In the genomic region with DNA sequence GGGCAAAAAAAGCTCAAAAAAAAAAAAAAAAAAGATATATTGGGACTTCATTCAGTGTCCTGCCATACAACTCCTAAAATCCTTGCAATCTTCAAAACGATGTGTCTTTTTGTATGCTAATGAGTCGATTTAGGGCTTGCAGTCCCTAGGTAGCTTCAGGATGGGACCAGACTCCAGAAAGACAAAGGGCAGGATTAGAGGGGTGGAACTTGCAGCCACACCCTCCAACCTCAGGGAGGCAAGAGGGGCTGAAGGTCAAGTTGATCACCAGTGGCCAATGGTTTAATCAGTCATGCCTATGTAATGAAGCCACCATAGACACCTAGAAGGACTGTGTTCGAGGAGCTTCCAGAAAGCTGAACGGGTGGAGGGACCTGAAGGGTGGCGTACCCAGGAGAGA, we compare ENCODE assay signal across 23 cellular contexts. TPM values are rescaled to one million over a fixed set of nuclear protein-coding genes. Genes with fewer than 3 reads are reported as not detected.
"Had no signal": no experiment of that assay in that cellular context is flagged by ENCODE, and none has a peak within 500 bp of the region (broad histone marks: within the 10 kb centered on the region; RNA-seq: fewer than 3 reads in every experiment).

No MANE protein-coding gene starts in this region.

- H3K9me3 ChIP-seq: ovary, psoas muscle, upper lobe of right lung, uterus had no signal

- H3K27me3 Mint-ChIP-seq: stimulated activated naive CD8-positive, alpha-beta T cell treated with anti-CD3 and anti-CD28 coated beads, Interleukin-15, Interleukin-2, amounts not matched to agents 100 ng/mL and 50 ng/mL, for 24 hours had no signal

- H3K4me3 ChIP-seq: heart left ventricle, hepatocyte, left lung, ovary, psoas muscle, skin epidermis, thoracic aorta, tibial nerve, upper lobe of right lung, uterus had no signal

- H2AFZ ChIP-seq: hepatocyte had no signal

- ATAC-seq: effector memory CD8-positive, alpha-beta T cell; heart left ventricle; left lung; naive thymus-derived CD8-positive, alpha-beta T cell; psoas muscle; right cardiac atrium; stimulated activated naive B cell treated with anti-CD40 and anti-IgM and Interleukin-4, amounts not matched to agents 10 μg/mL and 1 μg/mL and 100 μg/mL, for 72 hours; upper lobe of right lung had no signal

- FAIRE-seq: frontal cortex, kidney had no signal

- H3K36me3 Mint-ChIP-seq: stimulated activated naive B cell treated with anti-CD40 and anti-IgM and Interleukin-4, amounts not matched to agents 10 μg/mL and 1 μg/mL and 100 μg/mL, for 72 hours had no signal

- H3K27ac ChIP-seq: heart left ventricle, hepatocyte, left lung, ovary, psoas muscle, skin epidermis, thoracic aorta, tibial nerve, upper lobe of right lung, uterus had no signal

- H3K79me2 ChIP-seq: hepatocyte had no signal

- DNase-seq: cortex of kidney; effector memory CD8-positive, alpha-beta T cell; heart left ventricle; left lung; naive thymus-derived CD8-positive, alpha-beta T cell; nephron progenitor cell; nucleus accumbens; ovary; posterior cingulate gyrus; psoas muscle; right cardiac atrium; stimulated activated CD4-positive, alpha-beta T cell treated with anti-CD3 and anti-CD28 coated beads, Interleukin-15, amount 100 ng/mL, for 24 hours; stimulated activated CD4-positive, alpha-beta T cell treated with anti-CD3 and anti-CD28 coated beads, Interleukin-2, amount 100 ng/mL, for 48 hours; stimulated activated naive B cell treated with anti-CD40 and anti-IgM and Interleukin-4, amounts not matched to agents 10 μg/mL and 1 μg/mL and 100 μg/mL, for 72 hours; upper lobe of right lung; uterus had no signal

- H3K36me3 ChIP-seq: ovary, thoracic aorta, upper lobe of right lung, uterus had no signal

- H3K4me2 ChIP-seq: hepatocyte had no signal

- H3K27me3 ChIP-seq: heart left ventricle, hepatocyte, left lung, ovary, tibial nerve, upper lobe of right lung, uterus had no signal

- H3K4me1 ChIP-seq: left lung, tibial nerve, upper lobe of right lung, uterus had no signal

- H3K27ac Mint-ChIP-seq: effector memory CD8-positive, alpha-beta T cell; naive thymus-derived CD8-positive, alpha-beta T cell; nephron progenitor cell; stimulated activated naive B cell treated with anti-CD40 and anti-IgM and Interleukin-4, amounts not matched to agents 10 μg/mL and 1 μg/mL and 100 μg/mL, for 72 hours; stimulated activated naive CD8-positive, alpha-beta T cell treated with anti-CD3 and anti-CD28 coated beads, Interleukin-15, Interleukin-2, amounts not matched to agents 100 ng/mL and 50 ng/mL, for 24 hours had no signal

- H3K4me3 Mint-ChIP-seq: effector memory CD8-positive, alpha-beta T cell; naive thymus-derived CD8-positive, alpha-beta T cell; nephron progenitor cell; stimulated activated naive B cell treated with anti-CD40 and anti-IgM and Interleukin-4, amounts not matched to agents 10 μg/mL and 1 μg/mL and 100 μg/mL, for 72 hours; stimulated activated naive CD8-positive, alpha-beta T cell treated with anti-CD3 and anti-CD28 coated beads, Interleukin-15, Interleukin-2, amounts not matched to agents 100 ng/mL and 50 ng/mL, for 24 hours had no signal

- H3K4me1 Mint-ChIP-seq: naive thymus-derived CD8-positive, alpha-beta T cell had no signal

RNA-seq across cellular contexts. Expression of a gene that starts 29.3 kb away (rescaled TPM):
- total RNA-seq: naive thymus-derived CD8-positive, alpha-beta T cell had no signal
- polyA plus RNA-seq: naive thymus-derived CD8-positive, alpha-beta T cell had no signal
